ENCODE assay signal across 20 cellular contexts in genomic region chr6:135300576-135300975, GRCh38.
"Had no signal": no experiment of that assay in that cellular context is flagged by ENCODE, and none has a peak within 500 bp of the region (broad histone marks: within the 10 kb centered on the region; RNA-seq: fewer than 3 reads in every experiment).

No MANE protein-coding gene starts in this region.

- H3K9me3 ChIP-seq: left lung, ovary, prostate gland, tibial artery had no signal

- ATAC-seq: activated T-cell treated with anti-CD3 and anti-CD28 coated beads, Interleukin-2, amount 50 U/mL, for 4 hours; foreskin keratinocyte; left lung; natural killer cell; stimulated activated naive CD8-positive, alpha-beta T cell treated with anti-CD3 and anti-CD28 coated beads, Interleukin-15, Interleukin-2, amounts not matched to agents 100 U/mL and 50 U/mL, for 24 hours; T-cell had no signal

- H3K4me3 Mint-ChIP-seq: activated naive CD8-positive, alpha-beta T cell treated with anti-CD3 and anti-CD28 coated beads for 36 hours; activated T-cell treated with anti-CD3 and anti-CD28 coated beads, Interleukin-2, amount 50 U/mL, for 4 hours; mesothelial cell of epicardium; natural killer cell; T-cell had no signal

- H3K27ac ChIP-seq: cardiac muscle cell, foreskin keratinocyte, left lung, ovary, prostate gland, tibial artery had no signal

- H3K27ac Mint-ChIP-seq: activated naive CD8-positive, alpha-beta T cell treated with anti-CD3 and anti-CD28 coated beads for 36 hours; activated T-helper 2 cell treated with anti-CD3 and anti-CD28 coated beads, Interferon-gamma antibody, Interleukin-2, Interleukin-4, amounts not matched to agents 10 μg/mL and 5 μg/mL and 100 μg/mL, durations not matched to agents 14 hours and 24 hours and 36 hours; mesothelial cell of epicardium; natural killer cell; T-cell had no signal

- H3K27me3 Mint-ChIP-seq: activated naive CD8-positive, alpha-beta T cell treated with anti-CD3 and anti-CD28 coated beads for 36 hours; T-cell had no signal

- FAIRE-seq: endometrium had no signal

- H3K36me3 Mint-ChIP-seq: natural killer cell had no signal

- H3K4me3 ChIP-seq: cardiac muscle cell, left lung, ovary, prostate gland, tibial artery had no signal

- H3K9me3 Mint-ChIP-seq: natural killer cell had no signal

- H3K4me1 ChIP-seq: foreskin keratinocyte, left lung, prostate gland, tibial artery had no signal

- H3K36me3 ChIP-seq: cardiac muscle cell, ovary, prostate gland had no signal

- H3K4me1 Mint-ChIP-seq: natural killer cell, T-cell had no signal

- DNase-seq: activated CD4-positive, alpha-beta T cell treated with anti-CD3 and anti-CD28 coated beads for 1 hour; activated CD4-positive, alpha-beta T cell treated with anti-CD3 and anti-CD28 coated beads, Interleukin-2, amount 50 U/mL, for 48 hours; activated CD8-positive, alpha-beta memory T cell treated with anti-CD3 and anti-CD28 coated beads, Interleukin-2, amount 50 U/mL, for 48 hours; activated naive CD4-positive, alpha-beta T cell treated with Interleukin-2 at 50 U/mL for 16 hours; activated naive CD8-positive, alpha-beta T cell treated with anti-CD3 and anti-CD28 coated beads for 36 hours; activated T-cell treated with anti-CD3 and anti-CD28 coated beads, Interleukin-2, amount 50 U/mL, for 4 hours; amniotic stem cell; natural killer cell; ovary; stimulated activated CD4-positive, alpha-beta T cell treated with anti-CD3 and anti-CD28 coated beads, Interleukin-4, amount 100 ng/mL, for 4 hours; stimulated activated naive CD8-positive, alpha-beta T cell treated with anti-CD3 and anti-CD28 coated beads, Interleukin-15, Interleukin-2, amounts not matched to agents 100 U/mL and 50 U/mL, for 24 hours; T-cell; tibial artery had no signal

- H3K27me3 ChIP-seq: cardiac muscle cell, foreskin keratinocyte, left lung, ovary, tibial artery had no signal
